In the genomic region with DNA sequence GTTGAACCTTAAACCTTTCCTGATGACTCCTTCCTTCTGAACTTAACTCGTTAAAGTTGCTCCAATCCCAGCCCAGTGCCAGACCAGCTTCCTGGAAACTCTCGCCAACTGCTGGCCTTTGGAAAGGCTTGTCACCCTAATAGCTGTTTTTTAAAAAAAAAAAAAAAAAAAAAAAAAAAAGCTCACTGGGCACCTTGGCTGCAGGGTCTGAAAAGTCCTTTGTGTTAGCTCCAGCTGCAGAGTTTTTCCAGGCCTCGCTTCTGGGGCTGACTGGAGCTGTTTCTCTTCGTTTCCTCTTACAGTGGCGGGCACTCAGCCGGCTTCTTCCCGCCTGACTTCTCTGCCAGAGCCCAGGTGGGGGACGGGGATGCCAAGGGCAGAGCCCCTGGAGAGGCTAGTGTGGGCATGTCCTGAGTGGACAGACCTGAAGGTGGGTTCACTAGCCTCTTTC, we compare ENCODE assay signal across 16 cellular contexts. TPM values are rescaled to one million over a fixed set of nuclear protein-coding genes. Genes with fewer than 3 reads are reported as not detected.
DNase-seq lines count a peak whose midpoint lies in the region; ATAC-seq, FAIRE-seq and TF ChIP-seq lines count a peak whose summit lies in the region.
"Had no signal": no experiment of that assay in that cellular context is flagged by ENCODE, and none has a peak within 500 bp of the region (broad histone marks: within the 10 kb centered on the region; RNA-seq: fewer than 3 reads in every experiment).

No MANE protein-coding gene starts in this region.

- TF ChIP-seq RAD21 in HepG2 (CRISPR knock-in tag; IDR thresholded peaks at IDR 0.05), result no peak

- no TSS peak for BruUV-seq in HepG2 (replicated peaks; lab: Mats Ljungman, UMichigan)

- TF ChIP-seq CTCF in HepG2 (CRISPR knock-in tag; IDR thresholded peaks at IDR 0.05) (no peak), right lobe of liver (IDR thresholded peaks at IDR 0.05) (no peak), progenitor cell of endocrine pancreas (IDR thresholded peaks at IDR 0.05; ENCODE audit: unreplicated experiment) (no peak), uterus (IDR thresholded peaks at IDR 0.05) (no peak)

- DNase-seq in HepG2 (ENCODE audit: low spot score), result no peak
- DNase-seq in right lobe of liver, result no peak
- DNase-seq in left colon, result peak in 1 of 2 donors; percentile 33
- no peak for DNase-seq in progenitor cell of endocrine pancreas (ENCODE audit: low spot score, unreplicated experiment)
- DNase-seq in uterus, result peak in 1 of 2 donors; percentile 20
- DNase-seq in T-helper 17 cell, result no peak
- DNase-seq in DMS 273 treated with DMSO at 0.1 percent for 48 hours (lab: John Stamatoyannopoulos, UW), result no peak
- DNase-seq: activated CD8-positive, alpha-beta memory T cell treated with anti-CD3 and anti-CD28 coated beads for 24 hours; CD8-positive, alpha-beta memory T cell; natural killer cell; stimulated activated CD4-positive, alpha-beta T cell treated with anti-CD3 and anti-CD28 coated beads, Interleukin-4, amount 100 ng/mL, for 4 hours had no signal

- in situ Hi-C loops in HepG2 (cut with HindIII; ENCODE audit: extremely low pct_ligation_motif_present, low pct_unique_long_range_greater_than_20kb), result no loop called here

- no peak for FAIRE-seq in HepG2 (lab: Jason Lieb, UNC)
- FAIRE-seq: GM12878, urothelium cell line had no signal

- POLR2A ChIA-PET in HepG2 (lab: Yijun Ruan, JAX), result interaction anchor here (0.6 to 3.5 kb wide), 4 partner anchors 16 to 403 kb away, joined by 3 to 8 read pairs (median 3); partner anchors contain the start of gene KCNQ1OT1

- no peaks in the 10 kb centered on the region for H3K9me3 Mint-ChIP-seq in progenitor cell of endocrine pancreas (ENCODE audit: low read depth)
- H3K9me3 Mint-ChIP-seq: activated T-helper 2 cell treated with anti-CD3 and anti-CD28 coated beads, Interferon-gamma antibody, Interleukin-2, Interleukin-4, amounts not matched to agents 10 μg/mL and 5 μg/mL and 100 μg/mL, durations not matched to agents 14 hours and 24 hours and 36 hours; CD8-positive, alpha-beta memory T cell; natural killer cell had no signal

- H3K4me1 ChIP-seq in HepG2 (ENCODE audit: insufficient read depth, low read length) (peaks cover 99% of the 10 kb centered on the region), right lobe of liver (no peaks in the 10 kb centered on the region), uterus (peaks cover 0 to 6% of the 10 kb centered on the region in 2 donors)

- no peak for TF ChIP-seq EP300 in HepG2 (IDR thresholded peaks at IDR 0.05; ENCODE audit: low read depth in 2 of 2, low read length in 2 of 2)
- TF ChIP-seq EP300 in HepG2 (CRISPR knock-in tag; IDR thresholded peaks at IDR 0.05; ENCODE audit: borderline replicate concordance), result no peak

- H3K36me3 Mint-ChIP-seq in progenitor cell of endocrine pancreas (ENCODE audit: insufficient read depth), result peaks cover 3% of the 10 kb centered on the region
- H3K36me3 Mint-ChIP-seq in T-helper 17 cell (ENCODE audit: low read depth), result no peaks in the 10 kb centered on the region
- H3K36me3 Mint-ChIP-seq: CD8-positive, alpha-beta memory T cell; natural killer cell had no signal

- intact Hi-C loops in HepG2 (cut with micrococcal nuclease; ENCODE audit: unreplicated experiment) (no loop called here), right lobe of liver (cut with DNase I) (no loop called here), left colon (cut with DNase I, micrococcal nuclease) (no loop called here), uterus (cut with DNase I; ENCODE audit: low total_unique reads) (no loop called here)

- H3K27ac Mint-ChIP-seq in progenitor cell of endocrine pancreas (peak overlapping the region; percentile 91), T-helper 17 cell (no peak overlapping the region)
- H3K27ac Mint-ChIP-seq: activated T-helper 2 cell treated with anti-CD3 and anti-CD28 coated beads, Interferon-gamma antibody, Interleukin-2, Interleukin-4, amounts not matched to agents 10 μg/mL and 5 μg/mL and 100 μg/mL, durations not matched to agents 14 hours and 24 hours and 36 hours; natural killer cell had no signal

- peaks cover 99% of the 10 kb centered on the region for H4K20me1 ChIP-seq in HepG2 (ENCODE audit: insufficient read depth, low read length)

- peaks cover 32 to 88% of the 10 kb centered on the region in 2 experiments for H3K36me3 ChIP-seq in HepG2 (replicated peaks in 1 of 2; ENCODE audit: control insufficient read depth in 1 of 2, insufficient read depth in 2 of 2, low read length in 2 of 2)
- peaks cover 0 to 1% (median 0%) of the 10 kb centered on the region in 4 donors for H3K36me3 ChIP-seq in right lobe of liver
- no peaks in the 10 kb centered on the region for H3K36me3 ChIP-seq in uterus

- no peak overlapping the region for H3K9ac ChIP-seq in HepG2 (ENCODE audit: insufficient read depth, low read depth, low read length)

- no peak overlapping the region for H3K4me2 ChIP-seq in HepG2 (ENCODE audit: low read depth, low read length)

- no peaks in the 10 kb centered on the region for H3K27me3 ChIP-seq in HepG2 (ENCODE audit: control insufficient read depth in 1 of 2, insufficient read depth in 2 of 2, low read length in 2 of 2)
- no peaks in the 10 kb centered on the region for H3K27me3 ChIP-seq in right lobe of liver
- no peaks in the 10 kb centered on the region for H3K27me3 ChIP-seq in uterus

- no peak overlapping the region for H3K4me3 Mint-ChIP-seq in progenitor cell of endocrine pancreas (ENCODE audit: low read depth)
- H3K4me3 Mint-ChIP-seq in T-helper 17 cell, result no peak overlapping the region
- H3K4me3 Mint-ChIP-seq: CD8-positive, alpha-beta memory T cell; natural killer cell had no signal

- H3K9me3 ChIP-seq in HepG2 (ENCODE audit: low read length) (no peaks in the 10 kb centered on the region), right lobe of liver (no peaks in the 10 kb centered on the region), uterus (no peaks in the 10 kb centered on the region), T-helper 17 cell (ENCODE audit: control insufficient read depth, low read length, poor library complexity, severe bottlenecking) (no peaks in the 10 kb centered on the region)

- 87% methylated on average over 7 of the region's 8 CpGs for WGBS in HepG2 (ENCODE audit: low lambda C conversion rate)
- 70% methylated on average over 6 of the region's 8 CpGs for WGBS in right lobe of liver (ENCODE audit: insufficient coverage, low coverage, low lambda C conversion rate, missing lambda C conversion rate)

- ATAC-seq in HepG2 (peak; percentile 2; the same call in 1 of the 3 replicates), right lobe of liver (no peak), left colon (peak; percentile 32), T-helper 17 cell (no peak), esophagus mucosa (no peak)
- ATAC-seq: GM12878, left lobe of liver, natural killer cell had no signal

- peaks cover 42% of the 10 kb centered on the region for H3K4me1 Mint-ChIP-seq in progenitor cell of endocrine pancreas (ENCODE audit: low read depth)
- peaks cover 3% of the 10 kb centered on the region for H3K4me1 Mint-ChIP-seq in T-helper 17 cell
- H3K4me1 Mint-ChIP-seq: CD8-positive, alpha-beta memory T cell; natural killer cell had no signal

- H2AFZ ChIP-seq in HepG2 (ENCODE audit: low read length), result no peak overlapping the region

- no peak overlapping the region for H3K27ac ChIP-seq in HepG2 (ENCODE audit: extremely low read length, insufficient read depth, low read length)
- no peak overlapping the region for H3K27ac ChIP-seq in right lobe of liver
- H3K27ac ChIP-seq in uterus, result peak overlapping the region; percentile 35 to 37

- H3K79me2 ChIP-seq in HepG2 (ENCODE audit: insufficient read depth, low read length), result peaks cover 100% of the 10 kb centered on the region

- TF ChIP-seq POLR2A in HepG2 (IDR thresholded peaks at IDR 0.05; ENCODE audit: insufficient read depth in 1 of 2, low read depth in 2 of 2, low read length in 2 of 2) (no peak), right lobe of liver (IDR thresholded peaks at IDR 0.05) (no peak), uterus (IDR thresholded peaks at IDR 0.05) (no peak)

- H3K27me3 Mint-ChIP-seq in progenitor cell of endocrine pancreas, result no peaks in the 10 kb centered on the region
- no peaks in the 10 kb centered on the region for H3K27me3 Mint-ChIP-seq in T-helper 17 cell
- H3K27me3 Mint-ChIP-seq: CD8-positive, alpha-beta memory T cell had no signal

- CTCF ChIA-PET in HepG2 (lab: Yijun Ruan, JAX; ENCODE audit: low intra/inter-chr PET ratio, low total read pairs), result no interaction called here

- H3K4me3 ChIP-seq in HepG2 (replicated peaks in 1 of 3; ENCODE audit: insufficient read depth in 1 of 3, low read depth in 2 of 3, low read length in 3 of 3) (no peak overlapping the region), right lobe of liver (no peak overlapping the region), uterus (no peak overlapping the region)
- H3K4me3 ChIP-seq: GM12878 had no signal

RNA-seq across cellular contexts. Expression of gene KCNQ1OT1, which starts 25.1 kb away (rescaled TPM):
- total RNA-seq in HepG2 (2016; rRNA removed; fragmentation: Illumina TruSeq; extraction: Trizol), result 2.5 and 18.9 TPM in 2 replicates
- total RNA-seq in HepG2 (2016; cell fraction: cytosol; rRNA removed; fragmentation: Illumina TruSeq; extraction: Trizol; ENCODE audit: low read depth), result 0.30 and 0.35 TPM in 2 replicates
- 2.0 and 16.5 TPM in 2 replicates for total RNA-seq in HepG2 (2016; cell fraction: insoluble cytoplasmic fraction; rRNA removed; fragmentation: Illumina TruSeq; extraction: Trizol)
- total RNA-seq in HepG2 (2016; cell fraction: membrane; rRNA removed; fragmentation: Illumina TruSeq; extraction: Trizol), result 0.90 and 1.1 TPM in 2 replicates
- total RNA-seq in HepG2 (2016; cell fraction: nucleus; rRNA removed; fragmentation: Illumina TruSeq; extraction: Trizol), result 66.8 and 83.4 TPM in 2 replicates
- polyA plus RNA-seq in HepG2 (2011; rRNA removed), result 1.3 TPM in 2 replicates
- polyA plus RNA-seq in HepG2 (2011; cell fraction: cytosol; rRNA removed), result 0.05 TPM in 2 replicates
- polyA plus RNA-seq in HepG2 (2011; cell fraction: nucleus; rRNA removed), result 11.8 and 14.7 TPM in 2 replicates
- 1.9 and 2.0 TPM in 2 replicates for polyA plus RNA-seq in HepG2 (2012)
- 0.01 and 0.02 TPM in 2 replicates for polyA plus RNA-seq in HepG2 (2016; cell fraction: cytosol; fragmentation: Illumina TruSeq; extraction: Trizol; ENCODE audit: low read depth)
- polyA plus RNA-seq in HepG2 (2016; cell fraction: insoluble cytoplasmic fraction; fragmentation: Illumina TruSeq; extraction: Trizol; ENCODE audit: low read depth), result 0.15 and 0.17 TPM in 2 replicates
- polyA plus RNA-seq in HepG2 (2016; cell fraction: membrane; fragmentation: Illumina TruSeq; extraction: Trizol; ENCODE audit: low read depth), result 0.03 and 0.06 TPM in 2 replicates
- 8.4 and 10.5 TPM in 2 replicates for polyA plus RNA-seq in HepG2 (2016; cell fraction: nucleus; fragmentation: Illumina TruSeq; extraction: Trizol; ENCODE audit: insufficient read depth, low read depth)
- polyA minus RNA-seq in HepG2 (2011; rRNA and poly(A)+ RNA removed; ENCODE audit: low replicate concordance), result 0.05 and 36.1 TPM in 2 replicates
- polyA minus RNA-seq in HepG2 (2011; cell fraction: cytosol; rRNA and poly(A)+ RNA removed), result 0.79 and 0.97 TPM in 2 replicates
- 112 and 125 TPM in 2 replicates for polyA minus RNA-seq in HepG2 (2011; cell fraction: nucleus; rRNA and poly(A)+ RNA removed)
- total RNA-seq in right lobe of liver, result 1 to 10 TPM in 2 of 6 experiments, under 1 TPM in 4; 0.37 to 1.7 (median 0.60) TPM
- total RNA-seq in left colon, result 1 to 10 TPM; 1.1 to 1.9 TPM
- total RNA-seq in progenitor cell of endocrine pancreas, result 18.0 and 18.7 TPM in 2 replicates
- 10 to 100 TPM in 2 of 4 donors, 1 to 10 TPM in 2; 2.6 to 19.4 (median 10.9) TPM for total RNA-seq in uterus
- under 1 TPM; 0.20 to 0.23 TPM for total RNA-seq in T-helper 17 cell
- total RNA-seq in esophagus mucosa, result 0.60 TPM

Comparison
In these comparisons a context has a peak if more than half of its experiments do, and no peak if none do; other contexts are left out.
1. ATAC-seq: peak in HepG2 (single experiment) and left colon (single experiment); none in right lobe of liver (0 of 4), T-helper 17 cell (single experiment) and esophagus mucosa (single experiment).
2. H3K27ac ChIP-seq: peak in uterus (2 of 2); none in HepG2 (single experiment) and right lobe of liver (0 of 3).